ENCODE assay signal across 10 cellular contexts in the genomic region with DNA sequence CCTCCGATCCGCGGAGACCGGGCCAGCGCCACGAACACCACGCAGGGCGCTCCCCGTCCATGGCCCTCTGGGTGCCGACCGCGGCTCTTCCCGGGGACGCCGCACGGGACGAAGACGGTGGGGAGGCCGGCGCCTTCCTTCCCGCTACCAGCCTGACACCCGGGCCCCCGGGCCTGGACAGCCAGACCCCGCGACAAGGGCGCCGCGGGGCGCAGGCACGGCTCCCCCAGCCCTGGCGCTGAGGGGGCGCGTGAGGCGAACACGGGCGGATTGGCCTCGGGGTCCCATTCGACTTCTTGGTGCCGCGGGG. TPM values are rescaled to one million over a fixed set of nuclear protein-coding genes. Genes with fewer than 3 reads are reported as not detected.
DNase-seq lines count a peak whose midpoint lies in the region; ATAC-seq and TF ChIP-seq lines count a peak whose summit lies in the region.
"Had no signal": no experiment of that assay in that cellular context is flagged by ENCODE, and none has a peak within 500 bp of the region (broad histone marks: within the 10 kb centered on the region; RNA-seq: fewer than 3 reads in every experiment).

No MANE protein-coding gene starts in this region.

- H3K4me3 Mint-ChIP-seq in naive thymus-derived CD4-positive, alpha-beta T cell, result peak overlapping the region; percentile 83 to 95 (median 90)

- H3K36me3 ChIP-seq in heart left ventricle (peaks cover 0 to 35% (median 23%) of the 10 kb centered on the region in 9 donors), breast epithelium (no peaks in the 10 kb centered on the region)
- H3K36me3 ChIP-seq in naive thymus-derived CD4-positive, alpha-beta T cell (ENCODE audit: control insufficient read depth in 2 of 3, insufficient read depth in 3 of 3, low read length in 3 of 3), result peaks cover 0 to 41% (median 14%) of the 10 kb centered on the region in 3 experiments

- H3K27me3 Mint-ChIP-seq in naive thymus-derived CD4-positive, alpha-beta T cell, result peaks cover 0 to 2% (median 0%) of the 10 kb centered on the region in 5 donors

- no peak for TF ChIP-seq POLR2A in heart left ventricle (IDR thresholded peaks at IDR 0.05)
- TF ChIP-seq POLR2A in breast epithelium (IDR thresholded peaks at IDR 0.05), result no peak

- peak in 2 of 4 donors; percentile 1 to 17 for ATAC-seq in heart left ventricle
- peak; percentile 8 for ATAC-seq in naive thymus-derived CD4-positive, alpha-beta T cell

- H3K27ac ChIP-seq in heart left ventricle (no peak overlapping the region), breast epithelium (peak overlapping the region in 1 of 2 donors; percentile 56)
- peak overlapping the region; percentile 89 for H3K27ac ChIP-seq in naive thymus-derived CD4-positive, alpha-beta T cell (ENCODE audit: low read depth, low read length)

- peak overlapping the region in 3 of 9 donors; percentile 48 to 85 (median 62) for H3K27ac Mint-ChIP-seq in naive thymus-derived CD4-positive, alpha-beta T cell

- H3K9me3 ChIP-seq in heart left ventricle (no peaks in the 10 kb centered on the region), breast epithelium (no peaks in the 10 kb centered on the region)
- H3K9me3 ChIP-seq in naive thymus-derived CD4-positive, alpha-beta T cell (ENCODE audit: control insufficient read depth in 2 of 3, low read length in 3 of 3), result no peaks in the 10 kb centered on the region

- peak overlapping the region in 11 of 12 donors; percentile 83 to 100 (median 94) for H3K4me3 ChIP-seq in heart left ventricle
- peak overlapping the region; percentile 95 to 100 (median 98) for H3K4me3 ChIP-seq in breast epithelium
- peak overlapping the region; percentile 45 for H3K4me3 ChIP-seq in naive thymus-derived CD4-positive, alpha-beta T cell (ENCODE audit: low read length)

- WGBS in heart left ventricle, 4 donors, result 26 to 40% (median 31%) methylated on average over 17 to 40 of the region's 40 CpGs

- CTCF ChIA-PET in naive thymus-derived CD4-positive, alpha-beta T cell (lab: Charles Lee), result no interaction called here

- TF ChIP-seq CTCF in heart left ventricle (IDR thresholded peaks at IDR 0.05), result no peak
- TF ChIP-seq CTCF in breast epithelium (IDR thresholded peaks at IDR 0.05), result no peak

- POLR2A ChIA-PET in naive thymus-derived CD4-positive, alpha-beta T cell (lab: Charles Lee), result interaction anchor here (0.9 to 1.3 kb wide), 2 partner anchors 11 to 448 kb away, joined by 4 to 5 read pairs; partner anchors contain the start of gene MRPL20

- H3K9me3 Mint-ChIP-seq in naive thymus-derived CD4-positive, alpha-beta T cell, result no peaks in the 10 kb centered on the region
- H3K9me3 Mint-ChIP-seq: neural crest cell had no signal

- H3K4me1 ChIP-seq in heart left ventricle, result peaks cover 0 to 34% (median 22%) of the 10 kb centered on the region in 12 donors
- peaks cover 4 to 13% of the 10 kb centered on the region in 2 donors for H3K4me1 ChIP-seq in breast epithelium
- peaks cover 8 to 12% of the 10 kb centered on the region in 2 donors for H3K4me1 ChIP-seq in naive thymus-derived CD4-positive, alpha-beta T cell (ENCODE audit: control insufficient read depth in 2 of 2, insufficient read depth in 2 of 2, low read length in 2 of 2)

- intact Hi-C loops in heart left ventricle (cut with DNase I) (loop anchor here in 3 of 10 donors (5.0 to 10.0 kb wide), 2 partner anchors 52 to 55 kb away; no protein-coding TSS in a partner anchor), cardiac septum (cut with DNase I) (no loop called here), breast epithelium (cut with DNase I; ENCODE audit: low total_unique reads) (no loop called here)
- intact Hi-C loops in naive thymus-derived CD4-positive, alpha-beta T cell (cut with micrococcal nuclease), result loop anchor here in 1 of 2 donors (1.0 to 2.0 kb wide), 5 partner anchors 8 to 416 kb away; partner anchors contain the start of genes AURKAIP1 and PUSL1

- peaks cover 5 to 12% (median 10%) of the 10 kb centered on the region in 5 donors for H3K36me3 Mint-ChIP-seq in naive thymus-derived CD4-positive, alpha-beta T cell

- H3K27me3 ChIP-seq in heart left ventricle (no peaks in the 10 kb centered on the region), breast epithelium (no peaks in the 10 kb centered on the region)
- H3K27me3 ChIP-seq in naive thymus-derived CD4-positive, alpha-beta T cell (ENCODE audit: control insufficient read depth in 2 of 2, insufficient read depth in 2 of 2, low read length in 2 of 2), result no peaks in the 10 kb centered on the region

- peaks cover 12 to 28% (median 21%) of the 10 kb centered on the region in 7 donors for H3K4me1 Mint-ChIP-seq in naive thymus-derived CD4-positive, alpha-beta T cell

- DNase-seq in heart left ventricle (no peak), cardiac septum (ENCODE audit: low spot score) (no peak), breast epithelium (ENCODE audit: low spot score in 2 of 2) (no peak), NCI-H2081 treated with DMSO at 0.1 percent for 48 hours (lab: John Stamatoyannopoulos, UW) (no peak), mesenteric fat pad (ENCODE audit: low spot score) (no peak), DMS79 (lab: John Stamatoyannopoulos, UW) (no peak)
- peak in 4 of 9 donors; percentile 38 to 46 (median 42) for DNase-seq in naive thymus-derived CD4-positive, alpha-beta T cell
- no peak for DNase-seq in stimulated activated naive CD4-positive, alpha-beta T cell treated with Interleukin-2 at 50 U/mL for 16 hours (lab: John Stamatoyannopoulos, UW)

RNA-seq across cellular contexts. Expression of gene NOC2L, which starts 0.6 kb away (rescaled TPM):
- total RNA-seq in heart left ventricle, result 10 to 100 TPM; 36.0 to 63.6 (median 43.3) TPM
- 10 to 100 TPM; 55.1 to 85.3 TPM for polyA plus RNA-seq in heart left ventricle
- 39.0 TPM for total RNA-seq in cardiac septum
- 10 to 100 TPM; 36.2 to 38.7 (median 38.2) TPM for total RNA-seq in breast epithelium
- 10 to 100 TPM; 46.6 to 88.3 (median 67.9) TPM for total RNA-seq in naive thymus-derived CD4-positive, alpha-beta T cell
- polyA plus RNA-seq in naive thymus-derived CD4-positive, alpha-beta T cell, result 10 to 100 TPM; 62.7 to 82.5 TPM
- 49.8 TPM for total RNA-seq in mesenteric fat pad

RNA-seq across cellular contexts. Expression of gene KLHL17, which starts 0.7 kb away (rescaled TPM):
- 1 to 10 TPM; 1.6 to 6.8 (median 4.7) TPM for total RNA-seq in heart left ventricle
- 1 to 10 TPM; 5.4 to 5.5 TPM for polyA plus RNA-seq in heart left ventricle
- total RNA-seq in cardiac septum, result 4.8 TPM
- total RNA-seq in breast epithelium, result 10 to 100 TPM in 1 of 3 donors, 1 to 10 TPM in 2; 5.4 to 18.0 (median 10.0) TPM
- 10 to 100 TPM; 14.2 to 34.2 (median 32.0) TPM for total RNA-seq in naive thymus-derived CD4-positive, alpha-beta T cell
- polyA plus RNA-seq in naive thymus-derived CD4-positive, alpha-beta T cell, result 1 to 10 TPM in 1 of 2 donors, under 1 TPM in 1; 0.58 to 2.6 TPM
- 8.8 TPM for total RNA-seq in mesenteric fat pad

RNA-seq across cellular contexts. Expression of gene PLEKHN1, which starts 6.6 kb away (rescaled TPM):
- total RNA-seq in heart left ventricle (under 1 TPM in 2 of 9 donors, not detected in 7; 0.37 to 0.63 TPM), cardiac septum (not detected), breast epithelium (1 to 10 TPM in 2 of 3 donors, under 1 TPM in 1; 0.16 to 2.8 (median 1.6) TPM), mesenteric fat pad (0.39 TPM)
- under 1 TPM; 0.15 TPM for polyA plus RNA-seq in heart left ventricle
- 1 to 10 TPM in 3 of 5 experiments, under 1 TPM in 2; 0.24 to 3.0 (median 1.0) TPM for total RNA-seq in naive thymus-derived CD4-positive, alpha-beta T cell
- under 1 TPM in 1 of 2 donors, not detected in 1; 0.18 TPM for polyA plus RNA-seq in naive thymus-derived CD4-positive, alpha-beta T cell
- total RNA-seq: neural crest cell had no signal

RNA-seq across cellular contexts. Expression of gene PERM1, which starts 22.2 kb away (rescaled TPM):
- total RNA-seq in heart left ventricle (100 to 1,000 TPM in 6 of 9 donors, 10 to 100 TPM in 3; 52.8 to 149 (median 104) TPM), cardiac septum (50.1 TPM), breast epithelium (1 to 10 TPM in 1 of 3 donors, under 1 TPM in 1, not detected in 1; 0.33 to 1.9 TPM), mesenteric fat pad (not detected)
- polyA plus RNA-seq in heart left ventricle, result 100 to 1,000 TPM in 1 of 2 donors, 10 to 100 TPM in 1; 53.3 to 353 TPM
- not detected for total RNA-seq in naive thymus-derived CD4-positive, alpha-beta T cell
- polyA plus RNA-seq in naive thymus-derived CD4-positive, alpha-beta T cell, result not detected
- total RNA-seq: Daoy, neural crest cell had no signal

RNA-seq across cellular contexts. Expression of gene SAMD11, which starts 36.0 kb away (rescaled TPM):
- 1 to 10 TPM in 4 of 9 donors, under 1 TPM in 5; 0.38 to 3.2 (median 0.96) TPM for total RNA-seq in heart left ventricle
- polyA plus RNA-seq in heart left ventricle, result 1 to 10 TPM in 1 of 2 donors, under 1 TPM in 1; 0.54 to 1.3 TPM
- total RNA-seq in cardiac septum, result 10.2 TPM
- total RNA-seq in breast epithelium, result 10 to 100 TPM in 1 of 3 donors, 1 to 10 TPM in 1, under 1 TPM in 1; 0.16 to 23.0 (median 2.9) TPM
- total RNA-seq in naive thymus-derived CD4-positive, alpha-beta T cell, result not detected
- polyA plus RNA-seq in naive thymus-derived CD4-positive, alpha-beta T cell, result under 1 TPM; 0.10 to 0.24 TPM
- 2.8 TPM for total RNA-seq in mesenteric fat pad

Comparison
In these comparisons a context has a peak if more than half of its experiments do, and no peak if none do; other contexts are left out.
1. H3K4me3 ChIP-seq: peak in every context shown above with its lines; median percentile 98 in breast epithelium; 94 in heart left ventricle; 45 in naive thymus-derived CD4-positive, alpha-beta T cell.